In genomic region chr11:17400048-17400775, GRCh38 we compare ENCODE assay signal across 14 cellular contexts. TPM values are rescaled to one million over a fixed set of nuclear protein-coding genes. Genes with fewer than 3 reads are reported as not detected.
DNase-seq lines count a peak whose midpoint lies in the region; ATAC-seq and TF ChIP-seq lines count a peak whose summit lies in the region.
"Had no signal": no experiment of that assay in that cellular context is flagged by ENCODE, and none has a peak within 500 bp of the region (broad histone marks: within the 10 kb centered on the region; RNA-seq: fewer than 3 reads in every experiment).

No MANE protein-coding gene starts in this region.

- TF ChIP-seq CTCF in nephron progenitor cell (IDR thresholded peaks at IDR 0.05): no peak

- H3K4me3 Mint-ChIP-seq in nephron progenitor cell: no peak overlapping the region
- H3K4me3 Mint-ChIP-seq in activated T-cell treated with anti-CD3 and anti-CD28 coated beads, Interleukin-2, amount 50 U/mL, for 72 hours: no peak overlapping the region

- peaks cover 26% of the 10 kb centered on the region for H3K27me3 Mint-ChIP-seq in nephron progenitor cell (ENCODE audit: low read depth, poor library complexity)
- no peaks in the 10 kb centered on the region for H3K27me3 Mint-ChIP-seq in activated T-cell treated with anti-CD3 and anti-CD28 coated beads, Interleukin-2, amount 50 U/mL, for 72 hours (ENCODE audit: low read depth)

- peaks cover 10% of the 10 kb centered on the region for H3K4me1 Mint-ChIP-seq in nephron progenitor cell
- H3K4me1 Mint-ChIP-seq in activated T-cell treated with anti-CD3 and anti-CD28 coated beads, Interleukin-2, amount 50 U/mL, for 72 hours (ENCODE audit: low read depth): no peaks in the 10 kb centered on the region

- H3K9me3 Mint-ChIP-seq in nephron progenitor cell: no peaks in the 10 kb centered on the region
- no peaks in the 10 kb centered on the region for H3K9me3 Mint-ChIP-seq in activated T-cell treated with anti-CD3 and anti-CD28 coated beads, Interleukin-2, amount 50 U/mL, for 72 hours

- peak overlapping the region; percentile 7 for H3K27ac Mint-ChIP-seq in nephron progenitor cell
- H3K27ac Mint-ChIP-seq in activated T-cell treated with anti-CD3 and anti-CD28 coated beads, Interleukin-2, amount 50 U/mL, for 72 hours: no peak overlapping the region

- ATAC-seq in GM18502 (IDR thresholded peaks at IDR 0.05; ENCODE audit: poor library complexity, unreplicated experiment) (peak; percentile 72), GM21786 (IDR thresholded peaks at IDR 0.05; ENCODE audit: unreplicated experiment) (peak; percentile 60)
- no peak for ATAC-seq in activated T-cell treated with anti-CD3 and anti-CD28 coated beads, Interleukin-2, amount 50 U/mL, for 72 hours (replicated peaks in 1 of 2)
- ATAC-seq: esophagus mucosa, left cardiac atrium had no signal

- DNase-seq in MV-4-11 (lab: John Stamatoyannopoulos, UW) (peak; percentile 40), nephron progenitor cell (no peak), C1 segment of cervical spinal cord (lab: John Stamatoyannopoulos, UW) (no peak), foreskin melanocyte (no peak), NCI-H748 (lab: John Stamatoyannopoulos, UW; ENCODE audit: unreplicated experiment) (no peak)
- DNase-seq in activated T-cell treated with anti-CD3 and anti-CD28 coated beads, Interleukin-2, amount 50 U/mL, for 72 hours: no peak
- DNase-seq: BE2C, left cardiac atrium, NCI-H2107, tibial artery had no signal

- no peaks in the 10 kb centered on the region for H3K36me3 Mint-ChIP-seq in nephron progenitor cell (ENCODE audit: low read depth)
- H3K36me3 Mint-ChIP-seq in activated T-cell treated with anti-CD3 and anti-CD28 coated beads, Interleukin-2, amount 50 U/mL, for 72 hours (ENCODE audit: insufficient read depth in 2 of 2): no peaks in the 10 kb centered on the region

RNA-seq across cellular contexts. Expression of gene KCNJ11, which starts 11.8 kb away (rescaled TPM):
- total RNA-seq in activated T-cell treated with anti-CD3 and anti-CD28 coated beads, Interleukin-2, amount 50 U/mL, for 72 hours: under 1 TPM in 1 of 2 donors, not detected in 1; 0.29 TPM
- total RNA-seq: SJSA1 had no signal

RNA-seq across cellular contexts. Expression of gene NCR3LG1, which starts 48.6 kb away (rescaled TPM):
- 1 to 10 TPM; 1.3 to 1.5 TPM for total RNA-seq in activated T-cell treated with anti-CD3 and anti-CD28 coated beads, Interleukin-2, amount 50 U/mL, for 72 hours

Comparison
In these comparisons a context has a peak if more than half of its experiments do, and no peak if none do; other contexts are left out.
1. ATAC-seq: peak in GM18502 (single experiment) and GM21786 (single experiment); none in activated T-cell treated with anti-CD3 and anti-CD28 coated beads, Interleukin-2, amount 50 U/mL, for 72 hours (0 of 2).